In the genomic region with DNA sequence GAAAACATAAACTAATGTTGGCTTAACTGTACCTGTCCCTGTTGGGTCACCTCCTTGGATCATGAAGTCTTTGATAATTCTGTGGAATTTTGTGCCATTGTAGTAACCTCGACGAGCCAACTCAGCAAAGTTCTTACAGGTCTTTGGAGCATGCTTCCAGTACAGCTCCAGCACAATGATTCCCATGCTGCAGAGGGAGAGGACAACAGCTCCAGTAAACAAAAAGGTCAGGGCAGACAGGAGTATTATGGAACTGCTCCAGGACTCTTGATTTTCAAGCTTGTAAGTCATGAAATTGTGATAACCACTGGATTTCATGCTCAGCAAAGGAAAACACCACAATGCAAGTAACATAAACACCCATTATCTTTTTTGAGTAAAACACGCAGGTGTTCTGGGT, we compare ENCODE assay signal across 20 cellular contexts. TPM values are rescaled to one million over a fixed set of nuclear protein-coding genes. Genes with fewer than 3 reads are reported as not detected.
DNase-seq lines count a peak whose midpoint lies in the region; ATAC-seq and TF ChIP-seq lines count a peak whose summit lies in the region.
"Had no signal": no experiment of that assay in that cellular context is flagged by ENCODE, and none has a peak within 500 bp of the region (broad histone marks: within the 10 kb centered on the region; RNA-seq: fewer than 3 reads in every experiment).

No MANE protein-coding gene starts in this region.

- no peaks in the 10 kb centered on the region for H3K9me3 ChIP-seq in CD4-positive, alpha-beta T cell (ENCODE audit: control insufficient read depth, low read length)
- H3K9me3 ChIP-seq in HEK293 (ENCODE audit: control insufficient read depth, insufficient read depth, low read depth, low read length) (no peaks in the 10 kb centered on the region), hepatocyte (ENCODE audit: low read depth) (no peaks in the 10 kb centered on the region)
- H3K9me3 ChIP-seq: A549, SJSA1 had no signal

- H3K4me1 ChIP-seq in HEK293 (ENCODE audit: control insufficient read depth, insufficient read depth, low read length) (no peaks in the 10 kb centered on the region), hepatocyte (ENCODE audit: insufficient read depth) (peaks cover 13% of the 10 kb centered on the region)

- peaks cover 58% of the 10 kb centered on the region for H3K79me2 ChIP-seq in hepatocyte

- intact Hi-C loops in activated naive CD4-positive, alpha-beta T cell treated with anti-CD3 and anti-CD28 coated beads for 36 hours (cut with micrococcal nuclease) = loop anchor here (2.0 to 5.0 kb wide), 2 partner anchors 13 to 301 kb away; partner anchors contain the start of genes C6orf89 and PIM1
- intact Hi-C loops in CD4-positive, alpha-beta T cell (cut with DNase I, micrococcal nuclease) = loop anchor here in 1 of 2 experiments (10.0 kb wide), 2 partner anchors 447 to 847 kb away; partner anchors contain the start of genes MAPK14 and SLC26A8

- H2AFZ ChIP-seq in hepatocyte = no peak overlapping the region

- POLR2A ChIA-PET in CD4-positive, alpha-beta T cell (lab: Charles Lee) = interaction anchor here (0.6 to 0.9 kb wide), 3 partner anchors 114 to 1026 kb away, joined by 3 read pairs; partner anchors contain the start of gene MTCH1
- POLR2A ChIA-PET in HEK293 (lab: Yijun Ruan, JAX) = no interaction called here

- no peak overlapping the region for H3K27ac ChIP-seq in CD4-positive, alpha-beta T cell (ENCODE audit: low read depth, low read length)
- H3K27ac ChIP-seq in HEK293 (ENCODE audit: extremely low read depth, low read depth, low read length) = no peak overlapping the region
- peak overlapping the region; percentile 21 for H3K27ac ChIP-seq in hepatocyte
- H3K27ac ChIP-seq: A549, SJSA1 had no signal

- no peaks in the 10 kb centered on the region for H3K27me3 ChIP-seq in CD4-positive, alpha-beta T cell (ENCODE audit: control insufficient read depth, insufficient read depth, low read length)
- no peaks in the 10 kb centered on the region for H3K27me3 ChIP-seq in hepatocyte
- H3K27me3 ChIP-seq: SJSA1 had no signal

- peaks cover 33 to 58% of the 10 kb centered on the region in 2 experiments for H3K36me3 ChIP-seq in HEK293 (ENCODE audit: control insufficient read depth in 2 of 2, insufficient read depth in 1 of 2, low read length in 2 of 2)
- no peaks in the 10 kb centered on the region for H3K36me3 ChIP-seq in hepatocyte (replicated peaks; ENCODE audit: insufficient read depth, low read depth)

- no peak overlapping the region for H3K4me3 ChIP-seq in HEK293 (ENCODE audit: low read depth, low read length)
- no peak overlapping the region for H3K4me3 ChIP-seq in hepatocyte
- H3K4me3 ChIP-seq: A549, SJSA1 had no signal

- H3K4me1 Mint-ChIP-seq in activated naive CD4-positive, alpha-beta T cell treated with anti-CD3 and anti-CD28 coated beads for 36 hours (ENCODE audit: low read depth) = peaks cover 57% of the 10 kb centered on the region
- H3K4me1 Mint-ChIP-seq in CD4-positive, alpha-beta T cell (ENCODE audit: low read depth) = peaks cover 58% of the 10 kb centered on the region

- H3K4me3 Mint-ChIP-seq in activated naive CD4-positive, alpha-beta T cell treated with anti-CD3 and anti-CD28 coated beads for 36 hours = no peak overlapping the region
- H3K4me3 Mint-ChIP-seq in CD4-positive, alpha-beta T cell = peak overlapping the region; percentile 21
- H3K4me3 Mint-ChIP-seq: B cell, CD14-positive monocyte had no signal

- peak overlapping the region; percentile 16 for H3K27ac Mint-ChIP-seq in activated naive CD4-positive, alpha-beta T cell treated with anti-CD3 and anti-CD28 coated beads for 36 hours
- H3K27ac Mint-ChIP-seq in CD4-positive, alpha-beta T cell = no peak overlapping the region
- H3K27ac Mint-ChIP-seq: B cell, CD14-positive monocyte had no signal

- H3K9me3 Mint-ChIP-seq in activated naive CD4-positive, alpha-beta T cell treated with anti-CD3 and anti-CD28 coated beads for 36 hours = no peaks in the 10 kb centered on the region
- no peaks in the 10 kb centered on the region for H3K9me3 Mint-ChIP-seq in CD4-positive, alpha-beta T cell
- H3K9me3 Mint-ChIP-seq: CD14-positive monocyte had no signal

- no peak overlapping the region for H3K4me2 ChIP-seq in hepatocyte
- H3K4me2 ChIP-seq: A549 had no signal

- no peaks in the 10 kb centered on the region for H3K27me3 Mint-ChIP-seq in activated naive CD4-positive, alpha-beta T cell treated with anti-CD3 and anti-CD28 coated beads for 36 hours (ENCODE audit: low read depth)
- no peaks in the 10 kb centered on the region for H3K27me3 Mint-ChIP-seq in CD4-positive, alpha-beta T cell
- H3K27me3 Mint-ChIP-seq: B cell had no signal

- no peak for ATAC-seq in CD4-positive, alpha-beta T cell (ENCODE audit: poor library complexity)
- ATAC-seq in HG03175 (IDR thresholded peaks at IDR 0.05; ENCODE audit: unreplicated experiment) = no peak
- ATAC-seq: A549 had no signal

- WGBS in hepatocyte (ENCODE audit: low lambda C conversion rate, missing lambda C conversion rate) = 87% methylated on average over 3 of the region's 3 CpGs

- peaks cover 46% of the 10 kb centered on the region for H3K36me3 Mint-ChIP-seq in activated naive CD4-positive, alpha-beta T cell treated with anti-CD3 and anti-CD28 coated beads for 36 hours (ENCODE audit: low read depth)
- H3K36me3 Mint-ChIP-seq in CD4-positive, alpha-beta T cell (ENCODE audit: low read depth) = peaks cover 55% of the 10 kb centered on the region

- DNase-seq in activated naive CD4-positive, alpha-beta T cell treated with anti-CD3 and anti-CD28 coated beads for 36 hours = no peak
- DNase-seq in activated naive CD4-positive, alpha-beta T cell treated with anti-CD3 and anti-CD28 coated beads, Interleukin-2, amount 50 U/mL, for 16 hours = no peak
- no peak for DNase-seq in CD4-positive, alpha-beta T cell
- DNase-seq in hepatocyte (ENCODE audit: low spot score) (no peak), cortex of kidney (lab: John Stamatoyannopoulos, UW) (no peak), NCI-H82 (lab: John Stamatoyannopoulos, UW) (no peak)
- DNase-seq: KBM-7, MV-4-11, NCI-H1694, NCI-H2081, NCI-H2171, NCI-H345, NCI-H524 treated with DMSO at 0.1 percent for 48 hours had no signal

- no peak for TF ChIP-seq CTCF in CD4-positive, alpha-beta T cell (IDR thresholded peaks at IDR 0.05)
- TF ChIP-seq CTCF in HEK293 (tag by site-specific recombination; IDR thresholded peaks at IDR 0.05) = no peak
- TF ChIP-seq CTCF in hepatocyte (IDR thresholded peaks at IDR 0.05; ENCODE audit: poor library complexity) = no peak

- H4K20me1 ChIP-seq in hepatocyte (ENCODE audit: insufficient read depth, poor library complexity, severe bottlenecking) = no peaks in the 10 kb centered on the region

- H3K9me2 ChIP-seq in hepatocyte (replicated peaks; ENCODE audit: insufficient read depth) = no peaks in the 10 kb centered on the region

- CTCF ChIA-PET in activated naive CD4-positive, alpha-beta T cell treated with anti-CD3 and anti-CD28 coated beads for 36 hours (lab: Charles Lee) = interaction anchor here (1.2 to 5.8 kb wide), 4 partner anchors 13 to 147 kb away, joined by 4 to 27 read pairs (median 12); partner anchors contain the start of gene C6orf89
- CTCF ChIA-PET in CD4-positive, alpha-beta T cell (lab: Charles Lee) = interaction anchor here (0.5 to 1.4 kb wide), 2 partner anchors 14 to 38 kb away, joined by 3 to 4 read pairs; partner anchors contain the start of gene C6orf89
- CTCF ChIA-PET in HEK293 (lab: Yijun Ruan, JAX) = interaction anchor here (1.7 to 16.0 kb wide), 6 partner anchors 10 to 248 kb away, joined by 5 to 216 read pairs (median 42); partner anchors contain the start of gene C6orf89

TF ChIP-seq in HEK293, 187 proteins besides CTCF, POLR2A, EP300 and RAD21:
- TF ChIP-seq ZNF600 (tag by site-specific recombination; IDR thresholded peaks at IDR 0.05) (peak; percentile 29; the same call in 1 of the 2 replicates), ZNF394 (tag by site-specific recombination; IDR thresholded peaks at IDR 0.05; ENCODE audit: borderline replicate concordance) (no peak), ZBTB8A (tag by site-specific recombination; IDR thresholded peaks at IDR 0.05) (no peak)
- TF ChIP-seq, protein P1, sequence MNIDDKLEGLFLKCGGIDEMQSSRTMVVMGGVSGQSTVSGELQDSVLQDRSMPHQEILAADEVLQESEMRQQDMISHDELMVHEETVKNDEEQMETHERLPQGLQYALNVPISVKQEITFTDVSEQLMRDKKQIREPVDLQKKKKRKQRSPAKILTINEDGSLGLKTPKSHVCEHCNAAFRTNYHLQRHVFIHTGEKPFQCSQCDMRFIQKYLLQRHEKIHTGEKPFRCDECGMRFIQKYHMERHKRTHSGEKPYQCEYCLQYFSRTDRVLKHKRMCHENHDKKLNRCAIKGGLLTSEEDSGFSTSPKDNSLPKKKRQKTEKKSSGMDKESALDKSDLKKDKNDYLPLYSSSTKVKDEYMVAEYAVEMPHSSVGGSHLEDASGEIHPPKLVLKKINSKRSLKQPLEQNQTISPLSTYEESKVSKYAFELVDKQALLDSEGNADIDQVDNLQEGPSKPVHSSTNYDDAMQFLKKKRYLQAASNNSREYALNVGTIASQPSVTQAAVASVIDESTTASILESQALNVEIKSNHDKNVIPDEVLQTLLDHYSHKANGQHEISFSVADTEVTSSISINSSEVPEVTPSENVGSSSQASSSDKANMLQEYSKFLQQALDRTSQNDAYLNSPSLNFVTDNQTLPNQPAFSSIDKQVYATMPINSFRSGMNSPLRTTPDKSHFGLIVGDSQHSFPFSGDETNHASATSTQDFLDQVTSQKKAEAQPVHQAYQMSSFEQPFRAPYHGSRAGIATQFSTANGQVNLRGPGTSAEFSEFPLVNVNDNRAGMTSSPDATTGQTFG (tag by site-specific recombination; IDR thresholded peaks at IDR 0.05; ENCODE audit: borderline replicate concordance) = no peak

RNA-seq across cellular contexts. Expression of gene PPIL1, which starts 2.9 kb away (rescaled TPM):
- 10 to 100 TPM; 42.8 to 44.0 TPM for total RNA-seq in activated naive CD4-positive, alpha-beta T cell treated with anti-CD3 and anti-CD28 coated beads for 36 hours
- 1 to 10 TPM; 1.8 to 2.2 TPM for total RNA-seq in CD4-positive, alpha-beta T cell
- 52.3 and 53.0 TPM in 2 replicates for total RNA-seq in hepatocyte
- polyA plus RNA-seq in hepatocyte = 42.6 and 51.7 TPM in 2 replicates

RNA-seq across cellular contexts. Expression of gene C6orf89, which starts 14.1 kb away (rescaled TPM):
- total RNA-seq in activated naive CD4-positive, alpha-beta T cell treated with anti-CD3 and anti-CD28 coated beads for 36 hours = 10 to 100 TPM; 24.2 to 24.5 TPM
- total RNA-seq in CD4-positive, alpha-beta T cell = 10 to 100 TPM; 23.7 to 24.0 TPM
- total RNA-seq in hepatocyte = 39.6 and 44.8 TPM in 2 replicates
- 39.2 and 45.2 TPM in 2 replicates for polyA plus RNA-seq in hepatocyte

RNA-seq across cellular contexts. Expression of gene CPNE5, which starts 32.4 kb away (rescaled TPM):
- 1 to 10 TPM; 1.2 to 1.7 TPM for total RNA-seq in activated naive CD4-positive, alpha-beta T cell treated with anti-CD3 and anti-CD28 coated beads for 36 hours
- total RNA-seq in CD4-positive, alpha-beta T cell = under 1 TPM; 0.19 to 0.28 TPM
- 0.30 and 1.4 TPM in 2 replicates for total RNA-seq in hepatocyte
- polyA plus RNA-seq in hepatocyte = 0.55 and 1.2 TPM in 2 replicates
- total RNA-seq: H4 had no signal

Comparison
In these comparisons a context has a peak if more than half of its experiments do, and no peak if none do; other contexts are left out.
1. RNA of gene PPIL1, which starts 2.9 kb away (total RNA-seq): 52.3 to 53.0 TPM in hepatocyte and 42.8 to 44.0 TPM in activated naive CD4-positive, alpha-beta T cell treated with anti-CD3 and anti-CD28 coated beads for 36 hours; 1.8 to 2.2 TPM in CD4-positive, alpha-beta T cell; every median in the first group is over 10 times any median in the second.